Comparison of ENCODE assay signal across 29 cellular contexts in the genomic region with DNA sequence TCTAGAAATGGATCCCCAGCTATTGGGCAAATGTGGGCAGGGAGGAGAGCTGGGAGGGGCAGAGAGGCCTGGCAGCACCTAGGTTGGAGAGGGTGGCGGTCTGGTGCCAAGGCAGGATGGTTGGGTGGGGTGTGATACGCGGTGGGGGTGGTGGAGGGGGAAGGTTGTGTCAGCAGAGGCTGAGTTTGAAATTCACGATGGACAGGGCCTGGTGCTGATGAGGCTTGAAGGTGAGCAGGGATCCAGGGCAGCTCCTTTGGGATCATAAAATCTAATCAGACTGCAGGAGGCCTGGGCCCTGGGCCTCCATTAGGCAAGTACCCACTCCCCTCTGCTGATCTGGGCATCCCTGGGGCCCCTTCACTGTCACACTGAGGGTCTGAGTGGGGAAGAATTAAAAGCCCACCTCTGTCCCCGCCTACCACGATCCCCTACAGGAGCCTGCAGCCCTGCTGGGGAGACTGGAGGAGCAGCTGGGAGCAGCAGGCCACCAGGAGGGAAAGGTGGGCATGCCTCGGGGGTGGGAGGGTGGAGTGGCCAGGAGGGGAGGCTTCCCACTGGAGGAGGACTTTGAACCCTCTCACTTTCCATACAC. TPM values are rescaled to one million over a fixed set of nuclear protein-coding genes. Genes with fewer than 3 reads are reported as not detected.
A peak's percentile ranks its signal among the peaks of the same experiment; 100 is the strongest.
DNase-seq lines count a peak whose midpoint lies in the region; ATAC-seq, FAIRE-seq and TF ChIP-seq lines count a peak whose summit lies in the region.
"Had no signal": no experiment of that assay in that cellular context is flagged by ENCODE, and none has a peak within 500 bp of the region (broad histone marks: within the 10 kb centered on the region; RNA-seq: fewer than 3 reads in every experiment).

No MANE protein-coding gene starts in this region.

- no peak overlapping the region for H3K4me3 Mint-ChIP-seq in stimulated activated memory B cell treated with anti-CD40 and anti-IgM and Interleukin-4, amounts not matched to agents 10 μg/mL and 1 μg/mL and 100 μg/mL, for 72 hours
- H3K4me3 Mint-ChIP-seq: CD8-positive, alpha-beta memory T cell had no signal

- no peak overlapping the region for H3K27ac Mint-ChIP-seq in stimulated activated memory B cell treated with anti-CD40 and anti-IgM and Interleukin-4, amounts not matched to agents 10 μg/mL and 1 μg/mL and 100 μg/mL, for 72 hours
- H3K27ac Mint-ChIP-seq: CD8-positive, alpha-beta memory T cell had no signal

- in situ Hi-C loops in GM13976 (cut with MboI; ENCODE audit: low sequenced_read_pairs, unreplicated experiment): no loop called here

- no peaks in the 10 kb centered on the region for H3K36me3 ChIP-seq in bronchial epithelial cell (ENCODE audit: control insufficient read depth, insufficient read depth, low read length)
- no peaks in the 10 kb centered on the region for H3K36me3 ChIP-seq in Peyer's patch

- H3K36me3 Mint-ChIP-seq in stimulated activated memory B cell treated with anti-CD40 and anti-IgM and Interleukin-4, amounts not matched to agents 10 μg/mL and 1 μg/mL and 100 μg/mL, for 72 hours: no peaks in the 10 kb centered on the region

- no peaks in the 10 kb centered on the region for H3K9me3 ChIP-seq in Peyer's patch

- ATAC-seq in stimulated activated memory B cell treated with anti-CD40 and anti-IgM and Interleukin-4, amounts not matched to agents 10 μg/mL and 1 μg/mL and 100 μg/mL, for 72 hours: peak; percentile 27
- no peak for ATAC-seq in stimulated activated naive CD8-positive, alpha-beta T cell treated with anti-CD3 and anti-CD28 coated beads, Interleukin-15, Interleukin-2, amounts not matched to agents 100 U/mL and 50 U/mL, for 24 hours
- ATAC-seq: HepG2 had no signal

- no peaks in the 10 kb centered on the region for H3K4me1 ChIP-seq in Peyer's patch

- TF ChIP-seq POLR2A in Peyer's patch (IDR thresholded peaks at IDR 0.05): no peak
- no peak for TF ChIP-seq POLR2A in GM12891 (IDR thresholded peaks at IDR 0.05; ENCODE audit: low read depth, low read length)

- H3K27ac ChIP-seq in Peyer's patch: no peak overlapping the region
- H3K27ac ChIP-seq: C4-2B, HL-60, KMS-11, SK-N-MC had no signal

- no peak for TF ChIP-seq CTCF in GM13976 (IDR thresholded peaks at IDR 0.05; ENCODE audit: borderline replicate concordance, control extremely low read depth, extremely low read depth, insufficient read depth, missing control alignments)
- TF ChIP-seq CTCF in bronchial epithelial cell (IDR thresholded peaks at IDR 0.05; ENCODE audit: insufficient read depth, low read length, severe bottlenecking): no peak
- no peak for TF ChIP-seq CTCF in Peyer's patch (IDR thresholded peaks at IDR 0.05)

- peak; percentile 13 for FAIRE-seq in bronchial epithelial cell (lab: Jason Lieb, UNC)
- no peak for FAIRE-seq in GM12891 (lab: Jason Lieb, UNC)
- FAIRE-seq: G401.6, H54, HepG2 had no signal

- peaks cover 35% of the 10 kb centered on the region for H3K27me3 Mint-ChIP-seq in stimulated activated memory B cell treated with anti-CD40 and anti-IgM and Interleukin-4, amounts not matched to agents 10 μg/mL and 1 μg/mL and 100 μg/mL, for 72 hours

- H3K4me3 ChIP-seq in bronchial epithelial cell (ENCODE audit: low read depth, low read length): no peak overlapping the region
- no peak overlapping the region for H3K4me3 ChIP-seq in Peyer's patch
- H3K4me3 ChIP-seq: SK-N-MC had no signal

- no peaks in the 10 kb centered on the region for H3K27me3 ChIP-seq in bronchial epithelial cell (ENCODE audit: control insufficient read depth, insufficient read depth, low read length)
- H3K27me3 ChIP-seq in Peyer's patch: no peaks in the 10 kb centered on the region

- H3K4me1 Mint-ChIP-seq in stimulated activated memory B cell treated with anti-CD40 and anti-IgM and Interleukin-4, amounts not matched to agents 10 μg/mL and 1 μg/mL and 100 μg/mL, for 72 hours: no peaks in the 10 kb centered on the region
- H3K4me1 Mint-ChIP-seq: CD8-positive, alpha-beta memory T cell had no signal

- peak; percentile 1 for DNase-seq in activated T-cell treated with anti-CD3 and anti-CD28 coated beads, Interleukin-2, amount 50 U/mL, for 1 hour
- DNase-seq in activated T-cell treated with anti-CD3 and anti-CD28 coated beads for 4 hours (no peak), GM13976 (ENCODE audit: low spot score) (peak; percentile 16), bronchial epithelial cell (ENCODE audit: low read depth) (no peak), Peyer's patch (no peak), GM12891 (ENCODE audit: insufficient read length, low spot score) (no peak)
- no peak for DNase-seq in stimulated activated naive CD8-positive, alpha-beta T cell treated with anti-CD3 and anti-CD28 coated beads, Interleukin-15, Interleukin-2, amounts not matched to agents 100 U/mL and 50 U/mL, for 24 hours
- DNase-seq: AML-193; Calu3; CD8-positive, alpha-beta memory T cell; NCI-H1105 treated with DMSO at 0.1 percent for 48 hours; NCI-H2029 treated with DMSO at 0.1 percent for 48 hours; NCI-H345; NCI-H524; NCI-H82; OCI-M1; SHP77 had no signal

- H3K9me3 Mint-ChIP-seq in stimulated activated memory B cell treated with anti-CD40 and anti-IgM and Interleukin-4, amounts not matched to agents 10 μg/mL and 1 μg/mL and 100 μg/mL, for 72 hours: no peaks in the 10 kb centered on the region
- H3K9me3 Mint-ChIP-seq: CD8-positive, alpha-beta memory T cell had no signal

TF ChIP-seq in GM12891, 5 proteins besides CTCF, POLR2A, EP300 and RAD21:
- TF ChIP-seq POLR2AphosphoS5 (IDR thresholded peaks at IDR 0.05; ENCODE audit: low read depth, low read length) (no peak), POU2F2 (IDR thresholded peaks at IDR 0.05; ENCODE audit: low read depth, low read length) (no peak), TAF1 (IDR thresholded peaks at IDR 0.05; ENCODE audit: low read depth, low read length) (no peak), PAX5 (IDR thresholded peaks at IDR 0.05; ENCODE audit: insufficient read depth, low read length, severe bottlenecking) (no peak), SPI1 (IDR thresholded peaks at IDR 0.05; ENCODE audit: low read depth, low read length) (no peak)

RNA-seq across cellular contexts. Expression of gene IGLL1, which starts 24.0 kb away (rescaled TPM):
- total RNA-seq in bronchial epithelial cell (not detected in 2 replicates), Peyer's patch (not detected)
- polyA plus RNA-seq in GM12891 (2012; ENCODE audit: low read depth, missing spikeins): not detected
- total RNA-seq: A172; Calu3; CD8-positive, alpha-beta memory T cell; Daoy; HepG2; HT-29 had no signal
- polyA plus RNA-seq: AG04450; CD8-positive, alpha-beta memory T cell; HepG2 had no signal

Comparison
In these comparisons a context has a peak if more than half of its experiments do, and no peak if none do; other contexts are left out.
1. DNase-seq: peak in activated T-cell treated with anti-CD3 and anti-CD28 coated beads, Interleukin-2, amount 50 U/mL, for 1 hour (single experiment) and GM13976 (single experiment); none in activated T-cell treated with anti-CD3 and anti-CD28 coated beads for 4 hours (single experiment), bronchial epithelial cell (single experiment), Peyer's patch (0 of 3), GM12891 (single experiment) and stimulated activated naive CD8-positive, alpha-beta T cell treated with anti-CD3 and anti-CD28 coated beads, Interleukin-15, Interleukin-2, amounts not matched to agents 100 U/mL and 50 U/mL, for 24 hours (single experiment).